ENCODE assay signal across 11 cellular contexts in genomic region chr18:68803371-68803770, GRCh38. TPM values are rescaled to one million over a fixed set of nuclear protein-coding genes. Genes with fewer than 3 reads are reported as not detected.
DNase-seq lines count a peak whose midpoint lies in the region; ATAC-seq lines count a peak whose summit lies in the region.
"Had no signal": no experiment of that assay in that cellular context is flagged by ENCODE, and none has a peak within 500 bp of the region (broad histone marks: within the 10 kb centered on the region; RNA-seq: fewer than 3 reads in every experiment).

No MANE protein-coding gene starts in this region.

- H4K20me1 ChIP-seq in GM23248 (ENCODE audit: insufficient read depth), result no peaks in the 10 kb centered on the region

- no peaks in the 10 kb centered on the region for H3K9me2 ChIP-seq in GM23248 (ENCODE audit: insufficient read depth)

- intact Hi-C loops in left colon (cut with DNase I, micrococcal nuclease), result no loop called here

- H2AFZ ChIP-seq in GM23248, result no peak overlapping the region

- no peak overlapping the region for H3K27ac ChIP-seq in GM23248
- H3K27ac ChIP-seq in subcutaneous abdominal adipose tissue (ENCODE audit: low read depth, low read length), result peak overlapping the region; percentile 0
- H3K27ac ChIP-seq: HL-60 had no signal

- H3K27me3 ChIP-seq in GM23248 (replicated peaks; ENCODE audit: insufficient read depth) (no peaks in the 10 kb centered on the region), subcutaneous abdominal adipose tissue (ENCODE audit: control insufficient read depth in 5 of 5, insufficient read depth in 4 of 5, low read length in 5 of 5) (no peaks in the 10 kb centered on the region)

- in situ Hi-C loops in GM23248 (cut with MboI), result no loop called here

- peaks cover 8% of the 10 kb centered on the region for H3K4me1 ChIP-seq in GM23248 (ENCODE audit: insufficient read depth)
- no peaks in the 10 kb centered on the region for H3K4me1 ChIP-seq in subcutaneous abdominal adipose tissue (ENCODE audit: control insufficient read depth in 5 of 5, insufficient read depth in 5 of 5, low read length in 5 of 5)

- 14 to 19% methylated on average over 3 of the region's 3 CpGs for WGBS in GM23248 (ENCODE audit: low coverage in 1 of 2, low lambda C conversion rate in 2 of 2, missing lambda C conversion rate in 2 of 2), 2 experiments

- H3K4me2 ChIP-seq in GM23248 (ENCODE audit: unreplicated experiment), result no peak overlapping the region

- no peaks in the 10 kb centered on the region for H3K79me2 ChIP-seq in GM23248 (ENCODE audit: insufficient read depth)

- H3K9ac ChIP-seq in GM23248 (no peak overlapping the region), subcutaneous abdominal adipose tissue (ENCODE audit: low read length in 5 of 5) (no peak overlapping the region)

- H3K4me3 ChIP-seq in GM23248 (no peak overlapping the region), subcutaneous abdominal adipose tissue (ENCODE audit: low read depth in 1 of 5, low read length in 5 of 5) (no peak overlapping the region)

- H3F3A ChIP-seq in GM23248 (ENCODE audit: insufficient read depth), result no peaks in the 10 kb centered on the region

- no peak for ATAC-seq in left colon
- ATAC-seq in GM19463 (IDR thresholded peaks at IDR 0.05; ENCODE audit: unreplicated experiment), result no peak
- ATAC-seq: T-cell had no signal

- H3K36me3 ChIP-seq in GM23248 (ENCODE audit: low read depth), result no peaks in the 10 kb centered on the region
- H3K36me3 ChIP-seq in subcutaneous abdominal adipose tissue (ENCODE audit: control insufficient read depth in 5 of 5, insufficient read depth in 5 of 5, low read length in 5 of 5), result no peaks in the 10 kb centered on the region

- no peaks in the 10 kb centered on the region for H3K9me3 ChIP-seq in GM23248 (ENCODE audit: low read depth)
- no peaks in the 10 kb centered on the region for H3K9me3 ChIP-seq in subcutaneous abdominal adipose tissue (ENCODE audit: control insufficient read depth in 5 of 5, low read length in 5 of 5)

- peak; percentile 73 for DNase-seq in GM23248
- DNase-seq in brain pericyte (ENCODE audit: low read depth, low spot score), result peak; percentile 20
- DNase-seq in left colon, result peak; percentile 30 to 40
- DNase-seq in NCI-H187 (lab: John Stamatoyannopoulos, UW), result no peak
- DNase-seq in NCI-H345 treated with DMSO at 0.1 percent for 48 hours (lab: John Stamatoyannopoulos, UW; ENCODE audit: unreplicated experiment), result no peak
- DNase-seq in HuH-7 (ENCODE audit: low spot score), result no peak
- DNase-seq: stimulated activated CD4-positive, alpha-beta T cell treated with anti-CD3 and anti-CD28 coated beads, Interleukin-1b, Interleukin-23, amount 100 ng/mL, for 48 hours; T-cell had no signal

RNA-seq across cellular contexts. Expression of gene CCDC102B, which starts 5.5 kb away (rescaled TPM):
- 0.89 and 3.2 TPM in 2 replicates for total RNA-seq in GM23248 (2014; rRNA removed; shearing (Covaris generic))
- 0.56 and 1.7 TPM in 2 replicates for polyA plus RNA-seq in GM23248 (2016; fragmentation: Nextera tagmentation; extraction: Ambion mirVana)
- total RNA-seq in left colon, result 1 to 10 TPM; 2.7 to 5.2 TPM

Comparison
In these comparisons a context has a peak if more than half of its experiments do, and no peak if none do; other contexts are left out.
1. DNase-seq: peak in GM23248 (single experiment), brain pericyte (single experiment) and left colon (2 of 2); none in NCI-H187 (0 of 2), NCI-H345 treated with DMSO at 0.1 percent for 48 hours (single experiment) and HuH-7 (single experiment).